Comparison of ENCODE assay signal across 8 cellular contexts in the genomic region with DNA sequence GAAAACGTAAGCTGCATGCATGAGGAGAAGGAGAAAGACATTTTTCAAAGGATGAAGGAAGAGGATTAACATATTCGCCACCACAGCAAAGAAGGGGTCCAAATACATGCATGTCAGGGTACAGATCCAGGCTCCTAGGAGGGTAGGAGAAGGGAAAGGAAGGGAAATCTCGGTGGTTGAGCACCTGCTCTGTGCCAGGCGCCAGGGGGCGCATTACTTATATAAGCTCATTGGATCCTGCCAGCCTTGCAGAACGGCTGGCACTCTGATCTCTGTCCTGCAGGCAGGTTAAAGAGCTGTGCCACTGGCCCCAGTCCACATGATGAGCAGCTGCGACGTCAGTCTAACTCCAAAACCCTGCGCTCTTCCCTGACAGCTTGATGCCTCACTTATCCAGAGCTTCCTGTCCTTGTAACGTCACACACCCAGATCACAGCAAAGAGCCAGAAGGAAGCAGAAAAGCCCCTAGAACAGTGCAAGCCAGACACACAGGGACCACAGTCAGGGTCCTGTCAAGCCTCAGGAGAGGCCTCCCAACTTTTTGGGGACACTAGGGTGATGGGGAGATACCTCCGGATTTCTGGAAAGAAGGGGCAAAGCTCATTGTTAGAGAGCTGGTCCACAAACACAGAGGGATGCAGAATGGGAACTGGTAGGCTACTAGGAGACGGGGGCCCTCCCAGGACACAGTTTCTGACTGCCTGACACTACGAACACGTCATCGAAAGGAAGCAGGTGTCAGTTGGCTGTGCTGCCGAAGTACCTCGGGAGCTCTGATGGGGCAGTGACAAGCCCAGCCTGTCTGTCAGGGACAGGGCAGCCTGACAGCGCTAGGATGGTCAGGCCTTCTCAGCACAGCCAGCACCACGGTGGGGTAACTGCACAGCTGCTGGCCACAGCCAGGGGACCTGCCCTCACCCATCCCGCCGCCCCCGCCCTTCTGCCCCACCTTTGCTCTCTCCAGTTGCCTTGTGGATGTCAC.
DNase-seq lines count a peak whose midpoint lies in the region; ATAC-seq, FAIRE-seq and TF ChIP-seq lines count a peak whose summit lies in the region.

No MANE protein-coding gene starts in this region.

- intact Hi-C loops in activated CD4-positive, alpha-beta T cell treated with anti-CD3 and anti-CD28 coated beads for 36 hours (cut with DNase I, micrococcal nuclease) = loop anchor here (1.0 to 10.0 kb wide), 5 partner anchors 140 to 1671 kb away; no protein-coding TSS in a partner anchor
- intact Hi-C loops in endothelial cell of umbilical vein (cut with micrococcal nuclease) = loop anchor here (1.0 kb wide), 3 partner anchors 140 to 1671 kb away; no protein-coding TSS in a partner anchor
- intact Hi-C loops in thyroid gland (cut with DNase I) = loop anchor here (5.0 kb wide), 1 partner anchor 140 kb away; no protein-coding TSS in a partner anchor

- 44 to 46% methylated on average over 15 to 19 of the region's 22 CpGs for WGBS in thyroid gland, 2 donors

- no peak for FAIRE-seq in endothelial cell of umbilical vein (lab: Jason Lieb, UNC)

- peak; percentile 77 for ATAC-seq in activated CD4-positive, alpha-beta T cell treated with anti-CD3 and anti-CD28 coated beads for 36 hours
- ATAC-seq in HG02678 (IDR thresholded peaks at IDR 0.05; ENCODE audit: unreplicated experiment) = peak; percentile 43

- TF ChIP-seq CTCF in endothelial cell of umbilical vein (IDR thresholded peaks at IDR 0.05; ENCODE audit: extremely low read depth in 1 of 2, insufficient read depth in 1 of 2, low read depth in 1 of 2, low read length in 2 of 2) (peak; percentile 53 to 71), thyroid gland (IDR thresholded peaks at IDR 0.05) (peak; percentile 41 to 54 (median 46))

- dilution Hi-C loops in endothelial cell of umbilical vein (cut with MboI; ENCODE audit: extremely low pct_ligation_motif_present, low sequenced_read_pairs) = no loop called here

- no peaks in the 10 kb centered on the region for H3K79me2 ChIP-seq in endothelial cell of umbilical vein (ENCODE audit: control insufficient read depth, insufficient read depth, low read length)

- POLR2A ChIA-PET in activated CD4-positive, alpha-beta T cell treated with anti-CD3 and anti-CD28 coated beads for 36 hours (lab: Charles Lee) = no interaction called here
- POLR2A ChIA-PET in endothelial cell of umbilical vein (lab: Charles Lee) = no interaction called here

- H3K27me3 ChIP-seq in endothelial cell of umbilical vein (ENCODE audit: control insufficient read depth in 2 of 2, insufficient read depth in 2 of 2, low read length in 2 of 2) = no peaks in the 10 kb centered on the region
- H3K27me3 ChIP-seq in thyroid gland = no peaks in the 10 kb centered on the region

- no peaks in the 10 kb centered on the region for H4K20me1 ChIP-seq in endothelial cell of umbilical vein (replicated peaks; ENCODE audit: control insufficient read depth, extremely low read depth, insufficient read depth, low read length)

- no peaks in the 10 kb centered on the region for H3K4me1 ChIP-seq in endothelial cell of umbilical vein (ENCODE audit: control insufficient read depth, extremely low read depth, insufficient read depth, low read length)
- H3K4me1 ChIP-seq in thyroid gland = peaks cover 0 to 14% of the 10 kb centered on the region in 2 donors

- no TSS peak for BruUV-seq in endothelial cell of umbilical vein (replicated peaks; lab: Mats Ljungman, UMichigan)

- no peak overlapping the region for H3K27ac Mint-ChIP-seq in activated CD4-positive, alpha-beta T cell treated with anti-CD3 and anti-CD28 coated beads for 36 hours

- no peaks in the 10 kb centered on the region for H3K9me3 Mint-ChIP-seq in activated CD4-positive, alpha-beta T cell treated with anti-CD3 and anti-CD28 coated beads for 36 hours (ENCODE audit: low read depth)

- H3K27me3 Mint-ChIP-seq in activated CD4-positive, alpha-beta T cell treated with anti-CD3 and anti-CD28 coated beads for 36 hours = peaks cover 20% of the 10 kb centered on the region

- H3K36me3 Mint-ChIP-seq in activated CD4-positive, alpha-beta T cell treated with anti-CD3 and anti-CD28 coated beads for 36 hours (ENCODE audit: low read depth) = no peaks in the 10 kb centered on the region

- CTCF ChIA-PET in activated CD4-positive, alpha-beta T cell treated with anti-CD3 and anti-CD28 coated beads for 36 hours (lab: Charles Lee) = interaction anchor here (0.6 to 2.4 kb wide), 31 partner anchors 9 to 1671 kb away, joined by 3 to 23 read pairs (median 3); no protein-coding TSS in a partner anchor
- CTCF ChIA-PET in endothelial cell of umbilical vein (lab: Charles Lee) = interaction anchor here (0.5 to 3.1 kb wide), 17 partner anchors 11 to 1674 kb away, joined by 3 to 63 read pairs (median 4); no protein-coding TSS in a partner anchor

- DNase-seq in activated CD4-positive, alpha-beta T cell treated with anti-CD3 and anti-CD28 coated beads for 36 hours = peak; percentile 71
- no peak for DNase-seq in activated CD4-positive, alpha-beta T cell treated with anti-CD3 and anti-CD28 coated beads for 1 hour
- DNase-seq in NCI-H2029 (lab: John Stamatoyannopoulos, UW) (peak; percentile 91), UCSD-AML1 (lab: John Stamatoyannopoulos, UW; ENCODE audit: unreplicated experiment) (peak; percentile 49), endothelial cell of umbilical vein (ENCODE audit: low read depth, low spot score) (peak; percentile 43), midbrain (lab: John Stamatoyannopoulos, UW) (peak; percentile 78), thyroid gland (peak; percentile 61 to 72)

- H3K4me2 ChIP-seq in endothelial cell of umbilical vein (ENCODE audit: insufficient read depth, low read length) = no peak overlapping the region

- H3K9me3 ChIP-seq in endothelial cell of umbilical vein (replicated peaks; ENCODE audit: control insufficient read depth, insufficient read depth, low read length) = no peaks in the 10 kb centered on the region
- no peaks in the 10 kb centered on the region for H3K9me3 ChIP-seq in thyroid gland

- H3K27ac ChIP-seq in endothelial cell of umbilical vein (ENCODE audit: insufficient read depth, low read depth, low read length) (no peak overlapping the region), thyroid gland (no peak overlapping the region)

- H2AFZ ChIP-seq in endothelial cell of umbilical vein (ENCODE audit: low read depth, low read length) = no peak overlapping the region

- no peak overlapping the region for H3K4me3 Mint-ChIP-seq in activated CD4-positive, alpha-beta T cell treated with anti-CD3 and anti-CD28 coated beads for 36 hours

- TF ChIP-seq POLR2A in endothelial cell of umbilical vein (IDR thresholded peaks at IDR 0.05; ENCODE audit: low read depth, low read length) (no peak), thyroid gland (IDR thresholded peaks at IDR 0.05) (no peak)

- no peak overlapping the region for H3K9ac ChIP-seq in endothelial cell of umbilical vein (replicated peaks; ENCODE audit: extremely low read depth, insufficient read depth, low read length)

- H3K9me1 ChIP-seq in endothelial cell of umbilical vein (replicated peaks; ENCODE audit: control insufficient read depth, extremely low read depth, insufficient read depth, low read length) = no peaks in the 10 kb centered on the region

- no peaks in the 10 kb centered on the region for H3K36me3 ChIP-seq in endothelial cell of umbilical vein (ENCODE audit: control insufficient read depth in 2 of 2, extremely low read depth in 1 of 2, insufficient read depth in 2 of 2, low read length in 2 of 2)
- H3K36me3 ChIP-seq in thyroid gland = no peaks in the 10 kb centered on the region

- no peaks in the 10 kb centered on the region for H3K4me1 Mint-ChIP-seq in activated CD4-positive, alpha-beta T cell treated with anti-CD3 and anti-CD28 coated beads for 36 hours

- H3K4me3 ChIP-seq in endothelial cell of umbilical vein (replicated peaks in 1 of 3; ENCODE audit: insufficient read depth in 1 of 3, low read depth in 1 of 3, low read length in 3 of 3) (no peak overlapping the region), thyroid gland (replicated peaks in 1 of 3) (no peak overlapping the region)

TF ChIP-seq in endothelial cell of umbilical vein, 7 proteins besides CTCF, POLR2A, EP300 and RAD21:
- TF ChIP-seq JUN (IDR thresholded peaks at IDR 0.05; ENCODE audit: borderline replicate concordance, insufficient read depth, insufficient read length, low read depth) (no peak), EZH2 (IDR thresholded peaks at IDR 0.05; ENCODE audit: borderline replicate concordance, low read depth, low read length, severe bottlenecking) (no peak), POLR2AphosphoS5 (IDR thresholded peaks at IDR 0.05; ENCODE audit: insufficient read depth, low read depth, low read length) (no peak), FOS (IDR thresholded peaks at IDR 0.05; ENCODE audit: borderline replicate concordance, insufficient read depth, low read length) (no peak), MYC (IDR thresholded peaks at IDR 0.05; ENCODE audit: low read depth, low read length) (no peak), GATA2 (IDR thresholded peaks at IDR 0.05; ENCODE audit: insufficient read depth, insufficient read length, low read depth, low read length) (no peak)
- TF ChIP-seq, protein P1, sequence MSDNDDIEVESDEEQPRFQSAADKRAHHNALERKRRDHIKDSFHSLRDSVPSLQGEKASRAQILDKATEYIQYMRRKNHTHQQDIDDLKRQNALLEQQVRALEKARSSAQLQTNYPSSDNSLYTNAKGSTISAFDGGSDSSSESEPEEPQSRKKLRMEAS (IDR thresholded peaks at IDR 0.05; ENCODE audit: insufficient read depth, insufficient read length) = no peak
